Comparison of ENCODE assay signal across 8 cellular contexts in the genomic region with DNA sequence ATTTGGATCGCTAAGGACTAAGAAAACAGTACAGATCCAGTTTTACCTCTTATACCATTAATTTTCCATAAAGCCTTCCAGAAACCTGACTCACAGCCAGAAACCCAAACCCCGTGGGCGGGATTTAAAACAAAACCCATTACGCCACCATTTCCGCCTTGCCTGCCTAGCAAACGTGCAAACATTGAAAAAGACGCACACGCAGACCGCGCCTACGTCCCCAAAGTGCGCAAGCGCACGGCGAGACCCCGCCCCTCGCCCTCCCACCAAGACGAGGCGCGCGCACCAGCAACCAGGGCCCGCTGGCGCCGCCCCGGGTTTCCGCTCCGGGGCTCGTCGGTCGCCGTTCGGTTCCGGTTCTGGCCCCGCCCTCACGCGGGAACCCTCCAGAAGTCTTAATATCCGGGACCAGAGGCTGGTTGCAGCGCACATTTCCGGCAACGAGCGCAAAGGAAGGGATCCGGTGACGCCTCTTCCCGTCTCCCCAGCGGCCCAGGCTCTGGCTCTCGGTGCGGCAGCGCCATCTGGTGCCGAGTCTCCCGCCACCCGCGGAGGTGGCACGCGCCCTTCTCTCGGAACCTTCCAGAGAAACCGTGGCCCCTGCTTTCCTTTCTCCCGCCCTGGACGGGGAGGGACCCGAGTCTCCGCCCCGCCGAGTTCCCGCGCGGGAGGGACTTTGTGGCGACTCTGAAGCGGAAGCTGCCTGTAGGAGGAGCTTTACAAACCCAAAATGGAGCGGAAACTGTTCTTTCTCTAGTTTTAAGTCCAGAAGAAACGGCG.
DNase-seq lines count a peak whose midpoint lies in the region; ATAC-seq and TF ChIP-seq lines count a peak whose summit lies in the region.

No MANE protein-coding gene starts in this region.

- DNase-seq in ELF-1 (ENCODE audit: low read depth, low spot score) (peak; percentile 100), GOT3 (lab: John Stamatoyannopoulos, UW) (peak; percentile 97), RWPE1 (ENCODE audit: low spot score) (peak; percentile 92), fibroblast of pulmonary artery (ENCODE audit: low read depth) (peak; percentile 100)
- DNase-seq in activated effector memory CD4-positive, alpha-beta T cell treated with Interleukin-2 at 50 U/mL for 16 hours: peak; percentile 98
- DNase-seq in natural killer cell treated with Interleukin-12 subunit alpha and Interleukin-12 subunit beta and Interleukin-15 and Interleukin-18, amount 100 ng/mL, for 72 hours (ENCODE audit: low spot score): peak; percentile 98
- peak; percentile 97 for DNase-seq in stimulated activated naive CD8-positive, alpha-beta T cell treated with anti-CD3 and anti-CD28 coated beads, Interleukin-15, Interleukin-2, amounts not matched to agents 100 U/mL and 50 U/mL, for 24 hours

- H3K27ac ChIP-seq in RWPE1: peak overlapping the region; percentile 95

- H3K4me3 ChIP-seq in fibroblast of pulmonary artery (replicated peaks; ENCODE audit: low read depth, low read length): peak overlapping the region; percentile 58

- POLR2A ChIA-PET in RWPE1 (lab: Yijun Ruan, JAX; ENCODE audit: low non-redundant PET): interaction anchor here (0.6 kb wide), 2 partner anchors 80 to 186 kb away, joined by 3 to 8 read pairs; no protein-coding TSS in a partner anchor

- TF ChIP-seq CTCF in LNCAP (IDR thresholded peaks at IDR 0.05) (peak; percentile 76), RWPE1 (conservative IDR thresholded peaks at IDR 0.05; ENCODE audit: low read depth) (peak; percentile 93), fibroblast of pulmonary artery (IDR thresholded peaks at IDR 0.05; ENCODE audit: low read length, missing control alignments) (peak; percentile 78)

- H3K4me1 Mint-ChIP-seq in natural killer cell treated with Interleukin-12 subunit alpha and Interleukin-12 subunit beta and Interleukin-15 and Interleukin-18, amount 100 ng/mL, for 72 hours (ENCODE audit: low read depth in 2 of 2): peaks cover 21 to 31% of the 10 kb centered on the region in 2 donors

- peak overlapping the region; percentile 92 for H3K4me3 Mint-ChIP-seq in natural killer cell treated with Interleukin-12 subunit alpha and Interleukin-12 subunit beta and Interleukin-15 and Interleukin-18, amount 100 ng/mL, for 72 hours

- peak; percentile 95 to 96 for ATAC-seq in natural killer cell treated with Interleukin-12 subunit alpha and Interleukin-12 subunit beta and Interleukin-15 and Interleukin-18, amount 100 ng/mL, for 72 hours
- ATAC-seq in stimulated activated naive CD8-positive, alpha-beta T cell treated with anti-CD3 and anti-CD28 coated beads, Interleukin-15, Interleukin-2, amounts not matched to agents 100 U/mL and 50 U/mL, for 24 hours: peak; percentile 95

- no peaks in the 10 kb centered on the region for H3K27me3 Mint-ChIP-seq in natural killer cell treated with Interleukin-12 subunit alpha and Interleukin-12 subunit beta and Interleukin-15 and Interleukin-18, amount 100 ng/mL, for 72 hours

- CTCF ChIA-PET in RWPE1 (lab: Yijun Ruan, JAX): interaction anchor here (0.5 to 1.0 kb wide), 6 partner anchors 181 to 1637 kb away, joined by 3 to 7 read pairs (median 3); no protein-coding TSS in a partner anchor

- H3K36me3 Mint-ChIP-seq in natural killer cell treated with Interleukin-12 subunit alpha and Interleukin-12 subunit beta and Interleukin-15 and Interleukin-18, amount 100 ng/mL, for 72 hours: no peaks in the 10 kb centered on the region

- no peaks in the 10 kb centered on the region for H3K9me3 Mint-ChIP-seq in natural killer cell treated with Interleukin-12 subunit alpha and Interleukin-12 subunit beta and Interleukin-15 and Interleukin-18, amount 100 ng/mL, for 72 hours

- peak overlapping the region; percentile 98 to 100 for H3K27ac Mint-ChIP-seq in natural killer cell treated with Interleukin-12 subunit alpha and Interleukin-12 subunit beta and Interleukin-15 and Interleukin-18, amount 100 ng/mL, for 72 hours

Comparison
In these comparisons a context has a peak if more than half of its experiments do, and no peak if none do; other contexts are left out.
1. Peak in every context shown above with its lines: DNase-seq, ATAC-seq, H3K4me3 ChIP-seq and H3K27ac ChIP-seq.